14 cellular contexts compared by ENCODE assay signal in genomic region chr3:187979543-187979942, GRCh38.
DNase-seq lines count a peak whose midpoint lies in the region; ATAC-seq and TF ChIP-seq lines count a peak whose summit lies in the region.
"Had no signal": no experiment of that assay in that cellular context is flagged by ENCODE, and none has a peak within 500 bp of the region (broad histone marks: within the 10 kb centered on the region; RNA-seq: fewer than 3 reads in every experiment).

No MANE protein-coding gene starts in this region.

- peak overlapping the region; percentile 51 for H3K4me3 Mint-ChIP-seq in activated naive CD8-positive, alpha-beta T cell treated with anti-CD3 and anti-CD28 coated beads, Interleukin-2, amount 10 ng/mL, durations not matched to agents 7 days and 5 days
- H3K4me3 Mint-ChIP-seq in nephron progenitor cell: no peak overlapping the region

- POLR2A ChIA-PET in activated naive CD8-positive, alpha-beta T cell treated with anti-CD3 and anti-CD28 coated beads, Interleukin-2, amount 10 ng/mL, durations not matched to agents 7 days and 5 days (lab: Charles Lee): interaction anchor here (1.3 to 1.5 kb wide), 3 partner anchors 175 to 236 kb away, joined by 3 to 5 read pairs (median 4); partner anchors contain the start of gene BCL6

- peaks cover 11% of the 10 kb centered on the region for H3K36me3 Mint-ChIP-seq in activated naive CD8-positive, alpha-beta T cell treated with anti-CD3 and anti-CD28 coated beads, Interleukin-2, amount 10 ng/mL, durations not matched to agents 7 days and 5 days
- no peaks in the 10 kb centered on the region for H3K36me3 Mint-ChIP-seq in nephron progenitor cell (ENCODE audit: low read depth)

- H3K27ac ChIP-seq in BLaER1 treated with 17β-estradiol and CSF1 and Interleukin-3, amounts not matched to agents 10 nM and 100 nM: peak overlapping the region in 9 of 11 experiments; percentile 5 to 98 (median 72); a peak in 17 of 22 replicates
- H3K27ac ChIP-seq: SJSA1, tibial artery, VCaP had no signal

- no peaks in the 10 kb centered on the region for H3K36me3 ChIP-seq in BLaER1 treated with 17β-estradiol and CSF1 and Interleukin-3, amounts not matched to agents 10 nM and 100 nM
- H3K36me3 ChIP-seq: SJSA1, tibial artery had no signal

- H3K27me3 ChIP-seq in BLaER1 treated with 17β-estradiol and CSF1 and Interleukin-3, amounts not matched to agents 10 nM and 100 nM: no peaks in the 10 kb centered on the region
- H3K27me3 ChIP-seq: SJSA1, tibial artery had no signal

- H3K9ac ChIP-seq in BLaER1 treated with 17β-estradiol and CSF1 and Interleukin-3, amounts not matched to agents 10 nM and 100 nM: peak overlapping the region in 8 of 11 experiments; percentile 8 to 84 (median 52); a peak in 12 of 22 replicates

- DNase-seq in DMS53 (lab: John Stamatoyannopoulos, UW) (peak; percentile 46), RPMI8226 (peak; percentile 7), nephron progenitor cell (no peak), NCI-H1694 (lab: John Stamatoyannopoulos, UW) (no peak)
- no peak for DNase-seq in activated naive CD8-positive, alpha-beta T cell treated with anti-CD3 and anti-CD28 coated beads, Interleukin-2, amount 10 ng/mL, durations not matched to agents 7 days and 5 days
- DNase-seq: left ventricle myocardium superior, NCI-H2081 treated with DMSO at 0.1 percent for 48 hours, right cardiac atrium, tibial artery had no signal

- peak overlapping the region in 1 of 10 experiments; percentile 16; a peak in 2 of 20 replicates for H3K4me3 ChIP-seq in BLaER1 treated with 17β-estradiol and CSF1 and Interleukin-3, amounts not matched to agents 10 nM and 100 nM
- H3K4me3 ChIP-seq: SJSA1, tibial artery had no signal

- H3K4me2 ChIP-seq in BLaER1 treated with 17β-estradiol and CSF1 and Interleukin-3, amounts not matched to agents 10 nM and 100 nM: peak overlapping the region; percentile 12 to 88 (median 80); a peak in 20 of 22 replicates

- H3K9me3 ChIP-seq in BLaER1 treated with 17β-estradiol and CSF1 and Interleukin-3, amounts not matched to agents 10 nM and 100 nM (replicated peaks in 1 of 11): peaks cover 0 to 7% (median 5%) of the 10 kb centered on the region in 11 experiments; a peak in 6 of 22 replicates
- H3K9me3 ChIP-seq: SJSA1, tibial artery had no signal

- peak overlapping the region; percentile 73 for H3K27ac Mint-ChIP-seq in activated naive CD8-positive, alpha-beta T cell treated with anti-CD3 and anti-CD28 coated beads, Interleukin-2, amount 10 ng/mL, durations not matched to agents 7 days and 5 days
- no peak overlapping the region for H3K27ac Mint-ChIP-seq in nephron progenitor cell

- H3K9me3 Mint-ChIP-seq in activated naive CD8-positive, alpha-beta T cell treated with anti-CD3 and anti-CD28 coated beads, Interleukin-2, amount 10 ng/mL, durations not matched to agents 7 days and 5 days: peaks cover 2% of the 10 kb centered on the region
- H3K9me3 Mint-ChIP-seq in nephron progenitor cell: peaks cover 8% of the 10 kb centered on the region

- H3K4me1 Mint-ChIP-seq in activated naive CD8-positive, alpha-beta T cell treated with anti-CD3 and anti-CD28 coated beads, Interleukin-2, amount 10 ng/mL, durations not matched to agents 7 days and 5 days: peaks cover 52% of the 10 kb centered on the region
- peaks cover 30% of the 10 kb centered on the region for H3K4me1 Mint-ChIP-seq in nephron progenitor cell

- no peak for TF ChIP-seq CTCF in nephron progenitor cell (IDR thresholded peaks at IDR 0.05)

- H3K27me3 Mint-ChIP-seq in activated naive CD8-positive, alpha-beta T cell treated with anti-CD3 and anti-CD28 coated beads, Interleukin-2, amount 10 ng/mL, durations not matched to agents 7 days and 5 days: no peaks in the 10 kb centered on the region
- H3K27me3 Mint-ChIP-seq in nephron progenitor cell (ENCODE audit: low read depth, poor library complexity): peaks cover 7% of the 10 kb centered on the region

- peak; percentile 44 for ATAC-seq in activated naive CD8-positive, alpha-beta T cell treated with anti-CD3 and anti-CD28 coated beads, Interleukin-2, amount 10 ng/mL, durations not matched to agents 7 days and 5 days (ENCODE audit: low read depth)
- ATAC-seq in HG03097 (IDR thresholded peaks at IDR 0.05; ENCODE audit: low FRiP score, unreplicated experiment): no peak
- no peak for ATAC-seq in HG03457 (IDR thresholded peaks at IDR 0.05; ENCODE audit: unreplicated experiment)
- ATAC-seq: left ventricle myocardium superior, right cardiac atrium had no signal

- peaks cover 41 to 100% (median 86%) of the 10 kb centered on the region in 10 experiments for H3K4me1 ChIP-seq in BLaER1 treated with 17β-estradiol and CSF1 and Interleukin-3, amounts not matched to agents 10 nM and 100 nM
- H3K4me1 ChIP-seq: SJSA1, tibial artery had no signal

- H4K20me1 ChIP-seq in BLaER1 treated with 17β-estradiol and CSF1 and Interleukin-3, amounts not matched to agents 10 nM and 100 nM: no peaks in the 10 kb centered on the region

Comparison
In these comparisons a context has a peak if more than half of its experiments do, and no peak if none do; other contexts are left out.
1. DNase-seq: peak in DMS53 (single experiment) and RPMI8226 (single experiment); none in activated naive CD8-positive, alpha-beta T cell treated with anti-CD3 and anti-CD28 coated beads, Interleukin-2, amount 10 ng/mL, durations not matched to agents 7 days and 5 days (single experiment), nephron progenitor cell (single experiment) and NCI-H1694 (single experiment).